Comparison of ENCODE assay signal across 9 cellular contexts in genomic region chr19:3285647-3286176, GRCh38.
DNase-seq lines count a peak whose midpoint lies in the region; FAIRE-seq lines count a peak whose summit lies in the region.
"Had no signal": no experiment of that assay in that cellular context is flagged by ENCODE, and none has a peak within 500 bp of the region (broad histone marks: within the 10 kb centered on the region; RNA-seq: fewer than 3 reads in every experiment).

No MANE protein-coding gene starts in this region.

- H3K27ac ChIP-seq in iPS DF 6.9 (ENCODE audit: low read length): no peak overlapping the region
- no peak overlapping the region for H3K27ac ChIP-seq in GM23248

- no peak overlapping the region for H3K9ac ChIP-seq in GM23248

- H3K27me3 ChIP-seq in iPS DF 6.9 (ENCODE audit: control insufficient read depth, insufficient read depth, low read length) (no peaks in the 10 kb centered on the region), GM23248 (replicated peaks; ENCODE audit: insufficient read depth) (peaks cover 35% of the 10 kb centered on the region)

- H2AFZ ChIP-seq in GM23248: no peak overlapping the region

- DNase-seq in DMS 273 (lab: John Stamatoyannopoulos, UW; ENCODE audit: unreplicated experiment) (peak; percentile 69), DMS 273 treated with DMSO at 0.1 percent for 48 hours (lab: John Stamatoyannopoulos, UW) (no peak), activated T-cell treated with anti-CD3 and anti-CD28 coated beads for 48 hours (ENCODE audit: low read depth) (peak; percentile 65), iPS DF 6.9 (ENCODE audit: low read depth, low spot score) (no peak), RCC 7860 (ENCODE audit: low spot score) (no peak), NCI-H1694 (lab: John Stamatoyannopoulos, UW) (no peak), GM23248 (no peak)
- DNase-seq in stimulated activated CD8-positive, alpha-beta memory T cell treated with anti-CD3 and anti-CD28 coated beads, Interleukin-4, amount 100 ng/mL, for 48 hours: peak; percentile 83

- H3K4me3 ChIP-seq in iPS DF 6.9 (ENCODE audit: low read length) (peak overlapping the region; percentile 31; the same call in 1 of the 2 replicates), GM23248 (no peak overlapping the region)

- H3K9me3 ChIP-seq in iPS DF 6.9 (ENCODE audit: control insufficient read depth, insufficient read depth, low read length) (no peaks in the 10 kb centered on the region), GM23248 (ENCODE audit: low read depth) (no peaks in the 10 kb centered on the region)

- in situ Hi-C loops in GM23248 (cut with MboI): no loop called here

- FAIRE-seq in RCC 7860 (lab: Jason Lieb, UNC): no peak
- FAIRE-seq: A204.1 had no signal

- no peaks in the 10 kb centered on the region for H4K20me1 ChIP-seq in GM23248 (ENCODE audit: insufficient read depth)

- no peaks in the 10 kb centered on the region for H3K79me2 ChIP-seq in GM23248 (ENCODE audit: insufficient read depth)

- no peaks in the 10 kb centered on the region for H3F3A ChIP-seq in GM23248 (ENCODE audit: insufficient read depth)

- H3K4me2 ChIP-seq in GM23248 (ENCODE audit: unreplicated experiment): no peak overlapping the region

- 0 out of 2 replicates have a peak, but pooled peaks cover 4% of the 10 kb centered on the region for H3K36me3 ChIP-seq in iPS DF 6.9 (ENCODE audit: control insufficient read depth, insufficient read depth, low read length)
- H3K36me3 ChIP-seq in GM23248 (ENCODE audit: low read depth): no peaks in the 10 kb centered on the region

- no peaks in the 10 kb centered on the region for H3K4me1 ChIP-seq in iPS DF 6.9 (ENCODE audit: control insufficient read depth, insufficient read depth, low read length)
- no peaks in the 10 kb centered on the region for H3K4me1 ChIP-seq in GM23248 (ENCODE audit: insufficient read depth)

- no peaks in the 10 kb centered on the region for H3K9me2 ChIP-seq in GM23248 (ENCODE audit: insufficient read depth)

- no CpG with 5 or more reads among the region's 40 CpGs for WGBS in iPS DF 6.9 (ENCODE audit: insufficient coverage, insufficient read length)
- WGBS in GM23248 (ENCODE audit: low coverage in 1 of 2, low lambda C conversion rate in 2 of 2, missing lambda C conversion rate in 2 of 2), 2 experiments: 0 to 7% methylated on average over 2 to 34 of the region's 40 CpGs

Comparison
In these comparisons a context has a peak if more than half of its experiments do, and no peak if none do; other contexts are left out.
1. DNase-seq: peak in DMS 273 (single experiment), activated T-cell treated with anti-CD3 and anti-CD28 coated beads for 48 hours (single experiment) and stimulated activated CD8-positive, alpha-beta memory T cell treated with anti-CD3 and anti-CD28 coated beads, Interleukin-4, amount 100 ng/mL, for 48 hours (single experiment); none in DMS 273 treated with DMSO at 0.1 percent for 48 hours (single experiment), iPS DF 6.9 (single experiment), RCC 7860 (single experiment), NCI-H1694 (single experiment) and GM23248 (single experiment).